In genomic region chr7:77427996-77428603, GRCh38 we compare ENCODE assay signal across 9 cellular contexts. TPM values are rescaled to one million over a fixed set of nuclear protein-coding genes. Genes with fewer than 3 reads are reported as not detected.
DNase-seq lines count a peak whose midpoint lies in the region; ATAC-seq and TF ChIP-seq lines count a peak whose summit lies in the region.
"Had no signal": no experiment of that assay in that cellular context is flagged by ENCODE, and none has a peak within 500 bp of the region (broad histone marks: within the 10 kb centered on the region; RNA-seq: fewer than 3 reads in every experiment).

No MANE protein-coding gene starts in this region.

- H3K9me3 Mint-ChIP-seq in GM23338: no peaks in the 10 kb centered on the region
- H3K9me3 Mint-ChIP-seq in activated T-helper 17 cell treated with anti-CD3 and anti-CD28 coated beads, Interleukin-2, amount 50 U/mL, for 72 hours: no peaks in the 10 kb centered on the region

- H3K27me3 Mint-ChIP-seq in GM23338 (ENCODE audit: insufficient read depth, low read depth, poor library complexity): peaks cover 8% of the 10 kb centered on the region
- no peaks in the 10 kb centered on the region for H3K27me3 Mint-ChIP-seq in activated T-helper 17 cell treated with anti-CD3 and anti-CD28 coated beads, Interleukin-2, amount 50 U/mL, for 72 hours

- peak overlapping the region; percentile 8; the same call in 1 of the 2 replicates for H2AFZ ChIP-seq in GM23338

- H3K79me2 ChIP-seq in GM23338 (replicated peaks; ENCODE audit: insufficient read depth): no peaks in the 10 kb centered on the region

- H3K9me2 ChIP-seq in GM23338 (ENCODE audit: insufficient read depth): no peaks in the 10 kb centered on the region

- TF ChIP-seq EP300 in ovary (IDR thresholded peaks at IDR 0.05): no peak

- H3K9me3 ChIP-seq in right lobe of liver (no peaks in the 10 kb centered on the region), ovary (no peaks in the 10 kb centered on the region)

- no peak overlapping the region for H3K4me3 ChIP-seq in GM23338
- no peak overlapping the region for H3K4me3 ChIP-seq in right lobe of liver
- no peak overlapping the region for H3K4me3 ChIP-seq in ovary

- intact Hi-C loops in right lobe of liver (cut with DNase I) (no loop called here), ovary (cut with DNase I) (no loop called here)

- H3K4me3 Mint-ChIP-seq in GM23338: no peak overlapping the region
- H3K4me3 Mint-ChIP-seq in activated T-helper 17 cell treated with anti-CD3 and anti-CD28 coated beads, Interleukin-2, amount 50 U/mL, for 72 hours: peak overlapping the region; percentile 49

- no peaks in the 10 kb centered on the region for H4K20me1 ChIP-seq in GM23338 (replicated peaks; ENCODE audit: insufficient read depth)

- H3K4me1 ChIP-seq in GM23338 (ENCODE audit: insufficient read depth): peaks cover 37% of the 10 kb centered on the region
- no peaks in the 10 kb centered on the region for H3K4me1 ChIP-seq in right lobe of liver
- H3K4me1 ChIP-seq in ovary (ENCODE audit: insufficient read depth): no peaks in the 10 kb centered on the region

- H3K36me3 ChIP-seq in GM23338 (ENCODE audit: insufficient read depth) (no peaks in the 10 kb centered on the region), right lobe of liver (no peaks in the 10 kb centered on the region), ovary (no peaks in the 10 kb centered on the region)

- H3K4me2 ChIP-seq in GM23338: peak overlapping the region; percentile 35; the same call in 1 of the 2 replicates

- no peak overlapping the region for H3K27ac Mint-ChIP-seq in GM23338
- H3K27ac Mint-ChIP-seq in activated T-helper 17 cell treated with anti-CD3 and anti-CD28 coated beads, Interleukin-2, amount 50 U/mL, for 72 hours: peak overlapping the region; percentile 54

- H3K4me1 Mint-ChIP-seq in GM23338: peaks cover 49% of the 10 kb centered on the region
- peaks cover 20% of the 10 kb centered on the region for H3K4me1 Mint-ChIP-seq in activated T-helper 17 cell treated with anti-CD3 and anti-CD28 coated beads, Interleukin-2, amount 50 U/mL, for 72 hours

- WGBS in right lobe of liver (ENCODE audit: insufficient coverage, low coverage, low lambda C conversion rate, missing lambda C conversion rate): 53% methylated on average over 5 of the region's 5 CpGs
- 73 to 92% (median 81%) methylated on average over 5 of the region's 5 CpGs for WGBS in ovary, 3 donors

- H3K36me3 Mint-ChIP-seq in GM23338 (ENCODE audit: low read depth): no peaks in the 10 kb centered on the region
- H3K36me3 Mint-ChIP-seq in activated T-helper 17 cell treated with anti-CD3 and anti-CD28 coated beads, Interleukin-2, amount 50 U/mL, for 72 hours (ENCODE audit: low read depth): no peaks in the 10 kb centered on the region

- no peaks in the 10 kb centered on the region for H3F3A ChIP-seq in GM23338 (replicated peaks; ENCODE audit: low read depth)

- ATAC-seq in GM23338: peak; percentile 12; the same call in 2 of the 3 replicates
- peak; percentile 92 for ATAC-seq in activated T-helper 17 cell treated with anti-CD3 and anti-CD28 coated beads, Interleukin-2, amount 50 U/mL, for 72 hours (replicated peaks)
- ATAC-seq in right lobe of liver: peak; percentile 53 to 72 (median 70)
- no peak for ATAC-seq in omental fat pad (ENCODE audit: low FRiP score)

- TF ChIP-seq POLR2A in right lobe of liver (IDR thresholded peaks at IDR 0.05) (no peak), ovary (IDR thresholded peaks at IDR 0.05) (no peak)

- DNase-seq in AG08395 (ENCODE audit: low spot score) (peak; percentile 37), GM23338 (ENCODE audit: low spot score) (peak; percentile 11), right lobe of liver (no peak), omental fat pad (ENCODE audit: low spot score) (no peak), ovary (no peak), NCI-H1694 treated with DMSO at 0.1 percent for 48 hours (lab: John Stamatoyannopoulos, UW) (no peak), Ammon's horn (ENCODE audit: low spot score) (no peak)
- DNase-seq: SHP77 treated with DMSO at 0.1 percent for 48 hours had no signal

- H3K27me3 ChIP-seq in GM23338 (ENCODE audit: insufficient read depth) (no peaks in the 10 kb centered on the region), right lobe of liver (no peaks in the 10 kb centered on the region), ovary (no peaks in the 10 kb centered on the region)

- TF ChIP-seq CTCF in GM23338 (conservative IDR thresholded peaks at IDR 0.05; ENCODE audit: low read depth in 2 of 2) (no peak), right lobe of liver (IDR thresholded peaks at IDR 0.05) (no peak), omental fat pad (IDR thresholded peaks at IDR 0.05) (no peak), ovary (IDR thresholded peaks at IDR 0.05) (no peak)

- H3K27ac ChIP-seq in GM23338 (ENCODE audit: low read depth) (no peak overlapping the region), right lobe of liver (peak overlapping the region in 1 of 3 donors; percentile 52), ovary (no peak overlapping the region)

TF ChIP-seq in GM23338, 12 proteins besides CTCF, POLR2A, EP300 and RAD21 (continues in another document):
- TF ChIP-seq ZNF462 (CRISPR knock-in tag; IDR thresholded peaks at IDR 0.05): no peak
- no peak for TF ChIP-seq JUNB (IDR thresholded peaks at IDR 0.05; ENCODE audit: unreplicated experiment)
- TF ChIP-seq NANOG (IDR thresholded peaks at IDR 0.05; ENCODE audit: borderline replicate concordance): no peak
- no peak for TF ChIP-seq POLR2AphosphoS5 (IDR thresholded peaks at IDR 0.05; ENCODE audit: low read depth)
- no peak for TF ChIP-seq EZH2 (IDR thresholded peaks at IDR 0.05; ENCODE audit: low read depth, unreplicated experiment)
- TF ChIP-seq ZNF114 (CRISPR knock-in tag; IDR thresholded peaks at IDR 0.05): no peak
- TF ChIP-seq EZH2phosphoT487 (IDR thresholded peaks at IDR 0.05; ENCODE audit: unreplicated experiment): no peak

RNA-seq across cellular contexts. Expression of gene GSAP, which starts 12.0 kb away (rescaled TPM):
- 1.1 and 1.2 TPM in 2 replicates for total RNA-seq in GM23338 (2014; rRNA removed; shearing (Covaris generic))
- polyA plus RNA-seq in GM23338 (2016; fragmentation: Nextera tagmentation; extraction: Ambion mirVana): 0.50 and 0.63 TPM in 2 replicates
- total RNA-seq in activated T-helper 17 cell treated with anti-CD3 and anti-CD28 coated beads, Interleukin-2, amount 50 U/mL, for 72 hours: 1 to 10 TPM; 1.1 to 2.9 TPM
- total RNA-seq in right lobe of liver: 10 to 100 TPM; 14.1 to 34.6 (median 26.5) TPM
- 10 to 100 TPM; 20.8 to 29.1 (median 24.4) TPM for total RNA-seq in omental fat pad
- total RNA-seq in ovary: 10 to 100 TPM in 4 of 7 donors, 1 to 10 TPM in 3; 7.4 to 19.4 (median 11.2) TPM
- 10 to 100 TPM in 1 of 2 donors, 1 to 10 TPM in 1; 4.0 to 11.2 TPM for polyA plus RNA-seq in ovary

Comparison
In these comparisons a context has a peak if more than half of its experiments do, and no peak if none do; other contexts are left out.
1. DNase-seq: peak in AG08395 (single experiment) and GM23338 (single experiment); none in right lobe of liver (0 of 3), omental fat pad (single experiment), ovary (0 of 5), NCI-H1694 treated with DMSO at 0.1 percent for 48 hours (single experiment) and Ammon's horn (single experiment).